In genomic region chr10:79095316-79095715, GRCh38 we compare ENCODE assay signal across 20 cellular contexts. TPM values are rescaled to one million over a fixed set of nuclear protein-coding genes. Genes with fewer than 3 reads are reported as not detected.
DNase-seq lines count a peak whose midpoint lies in the region; ATAC-seq and TF ChIP-seq lines count a peak whose summit lies in the region.
"Had no signal": no experiment of that assay in that cellular context is flagged by ENCODE, and none has a peak within 500 bp of the region (broad histone marks: within the 10 kb centered on the region; RNA-seq: fewer than 3 reads in every experiment).

No MANE protein-coding gene starts in this region.

- H3K9me3 ChIP-seq in BLaER1 = no peaks in the 10 kb centered on the region
- no peaks in the 10 kb centered on the region for H3K9me3 ChIP-seq in Peyer's patch
- no peaks in the 10 kb centered on the region for H3K9me3 ChIP-seq in hepatocyte (ENCODE audit: low read depth)
- no peaks in the 10 kb centered on the region for H3K9me3 ChIP-seq in gastrocnemius medialis

- H4K20me1 ChIP-seq in BLaER1 (peaks cover 100% of the 10 kb centered on the region), hepatocyte (ENCODE audit: insufficient read depth, poor library complexity, severe bottlenecking) (peaks cover 100% of the 10 kb centered on the region)

- H3K79me2 ChIP-seq in hepatocyte = peaks cover 100% of the 10 kb centered on the region

- peaks cover 100% of the 10 kb centered on the region for H3K4me1 ChIP-seq in BLaER1
- H3K4me1 ChIP-seq in Peyer's patch = peaks cover 0 to 95% (median 17%) of the 10 kb centered on the region in 4 donors
- H3K4me1 ChIP-seq in hepatocyte (ENCODE audit: insufficient read depth) = peaks cover 32% of the 10 kb centered on the region
- peaks cover 77 to 99% of the 10 kb centered on the region in 2 donors for H3K4me1 ChIP-seq in gastrocnemius medialis

- ATAC-seq in gastrocnemius medialis = no peak
- ATAC-seq: activated CD4-positive, alpha-beta T cell treated with anti-CD3 and anti-CD28 coated beads for 36 hours; HCT116 had no signal

- no peak for TF ChIP-seq CTCF in Peyer's patch (IDR thresholded peaks at IDR 0.05)
- TF ChIP-seq CTCF in hepatocyte (IDR thresholded peaks at IDR 0.05; ENCODE audit: poor library complexity) = no peak
- no peak for TF ChIP-seq CTCF in gastrocnemius medialis (IDR thresholded peaks at IDR 0.05 in 4 of 5, conservative IDR thresholded peaks at IDR 0.05 in 1 of 5)
- no peak for TF ChIP-seq CTCF in coronary artery (IDR thresholded peaks at IDR 0.05)

- H3K4me2 ChIP-seq in BLaER1 (peak overlapping the region; percentile 99), hepatocyte (no peak overlapping the region)

- in situ Hi-C loops in gastrocnemius medialis (cut with MboI; ENCODE audit: low sequenced_read_pairs in 4 of 4) = loop anchor here in 2 of 4 donors (25.0 kb wide), 2 partner anchors 342 to 1058 kb away; partner anchors contain the start of genes POLR3A (in 1 of the 2), RPS24 (in 1 of the 2) and ZCCHC24 (in 1 of the 2)

- H3K4me3 ChIP-seq in BLaER1 (no peak overlapping the region), Peyer's patch (no peak overlapping the region), hepatocyte (no peak overlapping the region), gastrocnemius medialis (no peak overlapping the region), coronary artery (no peak overlapping the region)
- H3K4me3 ChIP-seq: SK-N-MC had no signal

- no peak for DNase-seq in Peyer's patch
- no peak for DNase-seq in hepatocyte (ENCODE audit: low spot score)
- DNase-seq in gastrocnemius medialis = no peak
- no peak for DNase-seq in coronary artery (ENCODE audit: low spot score)
- DNase-seq in activated effector memory CD4-positive, alpha-beta T cell treated with anti-CD3 and anti-CD28 coated beads, Interleukin-2, amount 50 U/mL, for 16 hours = no peak
- DNase-seq in middle frontal gyrus (ENCODE audit: extremely low spot score, low spot score) = no peak
- DNase-seq in T-helper 1 cell = no peak
- DNase-seq: activated CD4-positive, alpha-beta T cell treated with anti-CD3 and anti-CD28 coated beads for 36 hours; activated gamma-delta T cell; COR-L47; EL; head of caudate nucleus; NCI-H1436 treated with DMSO at 0.1 percent for 48 hours; NCI-H82; PC-3; T1000 had no signal

- H3K9me2 ChIP-seq in hepatocyte (replicated peaks; ENCODE audit: insufficient read depth) = no peaks in the 10 kb centered on the region

- 84% methylated on average over 11 of the region's 11 CpGs for WGBS in hepatocyte (ENCODE audit: low lambda C conversion rate, missing lambda C conversion rate)

- intact Hi-C loops in gastrocnemius medialis (cut with DNase I; ENCODE audit: low total_unique reads) = loop anchor here (2.0 kb wide), 2 partner anchors 17 to 51 kb away; no protein-coding TSS in a partner anchor

- TF ChIP-seq POLR2A in Peyer's patch (IDR thresholded peaks at IDR 0.05) = no peak
- TF ChIP-seq POLR2A in gastrocnemius medialis (IDR thresholded peaks at IDR 0.05) = no peak

- H3K27me3 ChIP-seq in BLaER1 = no peaks in the 10 kb centered on the region
- H3K27me3 ChIP-seq in Peyer's patch = no peaks in the 10 kb centered on the region
- no peaks in the 10 kb centered on the region for H3K27me3 ChIP-seq in hepatocyte
- no peaks in the 10 kb centered on the region for H3K27me3 ChIP-seq in gastrocnemius medialis

- H3K27ac ChIP-seq in BLaER1 = 0 out of 2 replicates have a peak overlapping the region, but pooled peaks have one; percentile 42
- peak overlapping the region in 3 of 4 donors; percentile 68 to 94 (median 92) for H3K27ac ChIP-seq in Peyer's patch
- H3K27ac ChIP-seq in hepatocyte = peak overlapping the region; percentile 88
- H3K27ac ChIP-seq in gastrocnemius medialis = peak overlapping the region; percentile 84 to 97 (median 90)
- peak overlapping the region in 1 of 2 donors; percentile 54 for H3K27ac ChIP-seq in coronary artery
- H3K27ac ChIP-seq: epithelial cell of prostate, SK-N-MC had no signal

- H2AFZ ChIP-seq in hepatocyte = no peak overlapping the region

- no peaks in the 10 kb centered on the region for H3K36me3 ChIP-seq in BLaER1
- no peaks in the 10 kb centered on the region for H3K36me3 ChIP-seq in Peyer's patch
- no peaks in the 10 kb centered on the region for H3K36me3 ChIP-seq in hepatocyte (replicated peaks; ENCODE audit: insufficient read depth, low read depth)
- no peaks in the 10 kb centered on the region for H3K36me3 ChIP-seq in gastrocnemius medialis

- H3K9ac ChIP-seq in BLaER1 = no peak overlapping the region

RNA-seq across cellular contexts. Expression of gene ZMIZ1, which starts 26.6 kb away (rescaled TPM):
- total RNA-seq in Peyer's patch (10 to 100 TPM; 40.4 to 86.7 (median 73.2) TPM), hepatocyte (16.5 and 30.9 TPM in 2 replicates), gastrocnemius medialis (10 to 100 TPM; 22.7 to 37.5 (median 31.7) TPM)
- 32.4 and 34.4 TPM in 2 replicates for polyA plus RNA-seq in hepatocyte
